8 cellular contexts compared by ENCODE assay signal in genomic region chr12:11836282-11836963, GRCh38.
DNase-seq lines count a peak whose midpoint lies in the region; ATAC-seq and TF ChIP-seq lines count a peak whose summit lies in the region.

No MANE protein-coding gene starts in this region.

- H3K27ac Mint-ChIP-seq in activated T-cell treated with anti-CD3 and anti-CD28 coated beads, Interleukin-2, amount 50 U/mL, for 24 hours: peak overlapping the region; percentile 97
- H3K27ac Mint-ChIP-seq in naive thymus-derived CD8-positive, alpha-beta T cell: peak overlapping the region in 3 of 10 donors; percentile 31 to 55 (median 47)

- POLR2A ChIA-PET in naive thymus-derived CD8-positive, alpha-beta T cell (lab: Charles Lee): no interaction called here

- TF ChIP-seq CTCF in GM12865 (IDR thresholded peaks at IDR 0.05; ENCODE audit: insufficient read depth, low read depth, low read length, missing control alignments): no peak
- no peak for TF ChIP-seq CTCF in HL-60 (IDR thresholded peaks at IDR 0.05; ENCODE audit: insufficient read depth, low read length)

- no peaks in the 10 kb centered on the region for H3K27me3 ChIP-seq in HL-60 (ENCODE audit: insufficient read depth, poor library complexity, severe bottlenecking)

- no peaks in the 10 kb centered on the region for H3K9me3 Mint-ChIP-seq in activated T-cell treated with anti-CD3 and anti-CD28 coated beads, Interleukin-2, amount 50 U/mL, for 24 hours
- H3K9me3 Mint-ChIP-seq in naive thymus-derived CD8-positive, alpha-beta T cell: no peaks in the 10 kb centered on the region

- peak; percentile 88 for ATAC-seq in GM21423 (IDR thresholded peaks at IDR 0.05; ENCODE audit: unreplicated experiment)
- peak; percentile 23 to 80 for ATAC-seq in naive thymus-derived CD8-positive, alpha-beta T cell

- H3K4me1 Mint-ChIP-seq in activated T-cell treated with anti-CD3 and anti-CD28 coated beads, Interleukin-2, amount 50 U/mL, for 24 hours (ENCODE audit: low read depth): peaks cover 79% of the 10 kb centered on the region
- peaks cover 0 to 58% (median 4%) of the 10 kb centered on the region in 4 donors for H3K4me1 Mint-ChIP-seq in naive thymus-derived CD8-positive, alpha-beta T cell

- peak overlapping the region; percentile 61 for H3K4me3 Mint-ChIP-seq in activated T-cell treated with anti-CD3 and anti-CD28 coated beads, Interleukin-2, amount 50 U/mL, for 24 hours
- peak overlapping the region in 1 of 10 donors; percentile 57 for H3K4me3 Mint-ChIP-seq in naive thymus-derived CD8-positive, alpha-beta T cell

- H3K4me3 ChIP-seq in GM12865 (ENCODE audit: low read depth, low read length) (no peak overlapping the region), HL-60 (replicated peaks; ENCODE audit: insufficient read depth, low read length) (no peak overlapping the region)

- peaks cover 77% of the 10 kb centered on the region for H3K36me3 Mint-ChIP-seq in activated T-cell treated with anti-CD3 and anti-CD28 coated beads, Interleukin-2, amount 50 U/mL, for 24 hours (ENCODE audit: low read depth)
- H3K36me3 Mint-ChIP-seq in naive thymus-derived CD8-positive, alpha-beta T cell: peaks cover 14 to 24% (median 22%) of the 10 kb centered on the region in 3 donors

- DNase-seq in GM12865 (ENCODE audit: low read depth): peak; percentile 98
- DNase-seq in HL-60 (ENCODE audit: low read depth in 1 of 2, low spot score in 1 of 2): peak; percentile 63 to 89
- peak; percentile 76 for DNase-seq in activated T-cell treated with anti-CD3 and anti-CD28 coated beads, Interleukin-2, amount 50 U/mL, for 24 hours
- peak in 1 of 10 donors; percentile 52 for DNase-seq in naive thymus-derived CD8-positive, alpha-beta T cell
- DNase-seq in hepatic stellate cell (ENCODE audit: low spot score): no peak
- no peak for DNase-seq in NCI-H2081 treated with DMSO at 0.1 percent for 48 hours (lab: John Stamatoyannopoulos, UW)
- no peak for DNase-seq in NK-92 (lab: John Stamatoyannopoulos, UW; ENCODE audit: unreplicated experiment)

- H3K27ac ChIP-seq in HL-60 (replicated peaks): peak overlapping the region; percentile 74

- no peaks in the 10 kb centered on the region for H3K27me3 Mint-ChIP-seq in activated T-cell treated with anti-CD3 and anti-CD28 coated beads, Interleukin-2, amount 50 U/mL, for 24 hours
- no peaks in the 10 kb centered on the region for H3K27me3 Mint-ChIP-seq in naive thymus-derived CD8-positive, alpha-beta T cell

Comparison
In these comparisons a context has a peak if more than half of its experiments do, and no peak if none do; other contexts are left out.
1. DNase-seq: peak in GM12865 (single experiment), HL-60 (2 of 2) and activated T-cell treated with anti-CD3 and anti-CD28 coated beads, Interleukin-2, amount 50 U/mL, for 24 hours (single experiment); none in hepatic stellate cell (single experiment), NCI-H2081 treated with DMSO at 0.1 percent for 48 hours (single experiment) and NK-92 (single experiment).